In genomic region chr20:38473353-38473795, GRCh38 we compare ENCODE assay signal across 8 cellular contexts. TPM values are rescaled to one million over a fixed set of nuclear protein-coding genes. Genes with fewer than 3 reads are reported as not detected.
DNase-seq lines count a peak whose midpoint lies in the region; ATAC-seq and TF ChIP-seq lines count a peak whose summit lies in the region.

No MANE protein-coding gene starts in this region.

- peak; percentile 41 for TF ChIP-seq CTCF in DOHH2 (IDR thresholded peaks at IDR 0.05; ENCODE audit: low read depth, low read length, poor library complexity, severe bottlenecking)

- peak overlapping the region; percentile 88 for H3K4me3 ChIP-seq in DOHH2 (ENCODE audit: low read length)

- H3K9me3 ChIP-seq in DOHH2 (ENCODE audit: control insufficient read depth, insufficient read depth, low read length), result no peaks in the 10 kb centered on the region

- H3K27ac Mint-ChIP-seq in activated naive CD8-positive, alpha-beta T cell treated with anti-CD3 and anti-CD28 coated beads, Interleukin-2, amount 50 U/mL, for 24 hours, result peak overlapping the region; percentile 61

- peaks cover 56% of the 10 kb centered on the region for H3K79me2 ChIP-seq in DOHH2 (ENCODE audit: control insufficient read depth, low read length)

- no peaks in the 10 kb centered on the region for H3K27me3 Mint-ChIP-seq in activated naive CD8-positive, alpha-beta T cell treated with anti-CD3 and anti-CD28 coated beads, Interleukin-2, amount 50 U/mL, for 24 hours

- peak overlapping the region; percentile 90 for H3K4me2 ChIP-seq in DOHH2 (ENCODE audit: low read length)

- peaks cover 12% of the 10 kb centered on the region; the same call in 1 of the 2 replicates for H4K20me1 ChIP-seq in DOHH2 (ENCODE audit: control insufficient read depth, insufficient read depth, low read depth, low read length)

- peaks cover 17% of the 10 kb centered on the region for H3K36me3 ChIP-seq in DOHH2 (ENCODE audit: control insufficient read depth, low read length)

- ATAC-seq in activated naive CD8-positive, alpha-beta T cell treated with anti-CD3 and anti-CD28 coated beads, Interleukin-2, amount 50 U/mL, for 24 hours, result no peak
- ATAC-seq in GM18517 (IDR thresholded peaks at IDR 0.05; ENCODE audit: unreplicated experiment) (no peak), HG03095 (IDR thresholded peaks at IDR 0.05; ENCODE audit: unreplicated experiment) (no peak)

- H3K27ac ChIP-seq in DOHH2 (ENCODE audit: low read depth, low read length) (no peak overlapping the region), substantia nigra (ENCODE audit: low read depth, low read length, poor library complexity, severe bottlenecking) (peak overlapping the region; percentile 81)

- peaks cover 28% of the 10 kb centered on the region for H3K4me1 ChIP-seq in DOHH2 (ENCODE audit: control insufficient read depth, low read length)

- DNase-seq in HT1080 (ENCODE audit: low read depth), result peak; percentile 21
- DNase-seq in activated naive CD8-positive, alpha-beta T cell treated with anti-CD3 and anti-CD28 coated beads, Interleukin-2, amount 50 U/mL, for 24 hours, result no peak
- peak; percentile 30 for DNase-seq in iris pigment epithelial cell (ENCODE audit: low read depth)
- DNase-seq in substantia nigra (lab: John Stamatoyannopoulos, UW), result peak in 12 of 49 donors; percentile 6 to 48 (median 22)
- no peak for DNase-seq in NCI-H146 treated with DMSO at 0.1 percent for 48 hours (lab: John Stamatoyannopoulos, UW; ENCODE audit: unreplicated experiment)

- H3K9me2 ChIP-seq in DOHH2 (replicated peaks; ENCODE audit: control insufficient read depth, low read length), result no peaks in the 10 kb centered on the region

- H3K4me3 Mint-ChIP-seq in activated naive CD8-positive, alpha-beta T cell treated with anti-CD3 and anti-CD28 coated beads, Interleukin-2, amount 50 U/mL, for 24 hours, result peak overlapping the region; percentile 86

- H3K36me3 Mint-ChIP-seq in activated naive CD8-positive, alpha-beta T cell treated with anti-CD3 and anti-CD28 coated beads, Interleukin-2, amount 50 U/mL, for 24 hours (ENCODE audit: low read depth), result peaks cover 5% of the 10 kb centered on the region

- no peaks in the 10 kb centered on the region for H3K27me3 ChIP-seq in DOHH2 (ENCODE audit: control insufficient read depth, low read length)

- H3F3A ChIP-seq in DOHH2 (ENCODE audit: control insufficient read depth, insufficient read depth), result no peaks in the 10 kb centered on the region

- H3K9me3 Mint-ChIP-seq in activated naive CD8-positive, alpha-beta T cell treated with anti-CD3 and anti-CD28 coated beads, Interleukin-2, amount 50 U/mL, for 24 hours, result no peaks in the 10 kb centered on the region

- peaks cover 48% of the 10 kb centered on the region for H3K4me1 Mint-ChIP-seq in activated naive CD8-positive, alpha-beta T cell treated with anti-CD3 and anti-CD28 coated beads, Interleukin-2, amount 50 U/mL, for 24 hours

RNA-seq across cellular contexts. Expression of gene RALGAPB, which starts 0.7 kb away (rescaled TPM):
- total RNA-seq in HT1080 (2014; rRNA removed; shearing (Covaris generic)), result 10.7 and 15.5 TPM in 2 replicates
- polyA plus RNA-seq in HT1080 (2015; cell fraction: cytosol; rRNA removed), result 17.0 and 24.9 TPM in 2 replicates
- 60.4 and 65.2 TPM in 2 replicates for polyA plus RNA-seq in HT1080 (2015; cell fraction: nucleus; rRNA removed)

RNA-seq across cellular contexts. Expression of gene SNHG17, which starts 38.2 kb away (rescaled TPM):
- 25.2 and 38.1 TPM in 2 replicates for total RNA-seq in HT1080 (2014; rRNA removed; shearing (Covaris generic))
- polyA plus RNA-seq in HT1080 (2015; cell fraction: cytosol; rRNA removed), result 33.3 and 34.3 TPM in 2 replicates
- 106 and 117 TPM in 2 replicates for polyA plus RNA-seq in HT1080 (2015; cell fraction: nucleus; rRNA removed)

Comparison
In these comparisons a context has a peak if more than half of its experiments do, and no peak if none do; other contexts are left out.
1. DNase-seq: peak in HT1080 (single experiment) and iris pigment epithelial cell (single experiment); none in activated naive CD8-positive, alpha-beta T cell treated with anti-CD3 and anti-CD28 coated beads, Interleukin-2, amount 50 U/mL, for 24 hours (single experiment) and NCI-H146 treated with DMSO at 0.1 percent for 48 hours (single experiment).